In genomic region chr11:15190611-15191010, GRCh38 we compare ENCODE assay signal across 7 cellular contexts.
"Had no signal": no experiment of that assay in that cellular context is flagged by ENCODE, and none has a peak within 500 bp of the region (broad histone marks: within the 10 kb centered on the region; RNA-seq: fewer than 3 reads in every experiment).

No MANE protein-coding gene starts in this region.

- H3K4me3 Mint-ChIP-seq: GM23338, H9 had no signal

- H3K9ac ChIP-seq: KMS-11 had no signal

- H3K4me3 ChIP-seq: GM23338 had no signal

- ATAC-seq: GM23338, HepG2 had no signal

- H3K9me3 Mint-ChIP-seq: GM23338, H9 had no signal

- H3K27ac Mint-ChIP-seq: GM23338, H9 had no signal

- H2AFZ ChIP-seq: GM23338 had no signal

- DNase-seq: H9, HCEC 1CT, KBM-7 had no signal

- H3K27ac ChIP-seq: HL-60, KMS-11 had no signal

- H3K4me2 ChIP-seq: GM23338, KMS-11 had no signal
